9 cellular contexts compared by ENCODE assay signal in genomic region chr18:55233850-55234249, GRCh38.
DNase-seq lines count a peak whose midpoint lies in the region; ATAC-seq and TF ChIP-seq lines count a peak whose summit lies in the region.
"Had no signal": no experiment of that assay in that cellular context is flagged by ENCODE, and none has a peak within 500 bp of the region (broad histone marks: within the 10 kb centered on the region; RNA-seq: fewer than 3 reads in every experiment).

No MANE protein-coding gene starts in this region.

- peak; percentile 34 for DNase-seq in GF-D8 (lab: John Stamatoyannopoulos, UW)
- peak; percentile 70 for DNase-seq in NOMO-1 treated with DMSO at 0.1 percent for 48 hours (lab: John Stamatoyannopoulos, UW; ENCODE audit: unreplicated experiment)
- peak; percentile 52 to 79 for DNase-seq in dermis microvascular lymphatic vessel endothelial cell (ENCODE audit: low read depth in 2 of 2)
- peak; percentile 45 for DNase-seq in pulmonary artery endothelial cell (ENCODE audit: low read depth, low spot score)
- no peak for DNase-seq in GM10266 (ENCODE audit: extremely low spot score)
- no peak for DNase-seq in activated CD4-positive, alpha-beta T cell treated with anti-CD3 and anti-CD28 coated beads for 1 hour
- DNase-seq in NCI-H446 treated with DMSO at 0.1 percent for 48 hours (lab: John Stamatoyannopoulos, UW), result no peak
- DNase-seq: central memory CD4-positive, alpha-beta T cell had no signal

- TF ChIP-seq CTCF in GM10266 (IDR thresholded peaks at IDR 0.05; ENCODE audit: control insufficient read depth, insufficient read depth, low read depth, missing control alignments), result no peak

- ATAC-seq in GM21825 (IDR thresholded peaks at IDR 0.05; ENCODE audit: unreplicated experiment), result no peak

Comparison
In these comparisons a context has a peak if more than half of its experiments do, and no peak if none do; other contexts are left out.
1. DNase-seq: peak in GF-D8 (single experiment), NOMO-1 treated with DMSO at 0.1 percent for 48 hours (single experiment), dermis microvascular lymphatic vessel endothelial cell (2 of 2) and pulmonary artery endothelial cell (single experiment); none in GM10266 (single experiment), activated CD4-positive, alpha-beta T cell treated with anti-CD3 and anti-CD28 coated beads for 1 hour (single experiment) and NCI-H446 treated with DMSO at 0.1 percent for 48 hours (single experiment).